23 cellular contexts compared by ENCODE assay signal in genomic region chr20:58001381-58001780, GRCh38.
DNase-seq lines count a peak whose midpoint lies in the region; ATAC-seq, FAIRE-seq and TF ChIP-seq lines count a peak whose summit lies in the region.
"Had no signal": no experiment of that assay in that cellular context is flagged by ENCODE, and none has a peak within 500 bp of the region (broad histone marks: within the 10 kb centered on the region; RNA-seq: fewer than 3 reads in every experiment).

No MANE protein-coding gene starts in this region.

- H3K4me3 ChIP-seq in BE2C (ENCODE audit: low read depth, low read length) (no peak overlapping the region), astrocyte (ENCODE audit: insufficient read depth, low read depth, low read length) (no peak overlapping the region), ovary (no peak overlapping the region)
- H3K4me3 ChIP-seq: HAP-1 had no signal

- H3K27me3 Mint-ChIP-seq in astrocyte (ENCODE audit: low read depth, unreplicated experiment), result peaks cover 22% of the 10 kb centered on the region
- peaks cover 22% of the 10 kb centered on the region for H3K27me3 Mint-ChIP-seq in activated T-helper 17 cell treated with anti-CD3 and anti-CD28 coated beads, Interleukin-2, amount 50 U/mL, for 72 hours

- TF ChIP-seq CTCF in BE2C (IDR thresholded peaks at IDR 0.05; ENCODE audit: low read depth, low read length) (no peak), astrocyte (IDR thresholded peaks at IDR 0.05; ENCODE audit: insufficient read depth, low read depth, low read length) (no peak), ovary (IDR thresholded peaks at IDR 0.05) (no peak)

- no peaks in the 10 kb centered on the region for H3K79me2 ChIP-seq in astrocyte (ENCODE audit: insufficient read depth, low read length)

- peak overlapping the region; percentile 47 for H3K27ac Mint-ChIP-seq in astrocyte (ENCODE audit: unreplicated experiment)
- no peak overlapping the region for H3K27ac Mint-ChIP-seq in activated T-helper 17 cell treated with anti-CD3 and anti-CD28 coated beads, Interleukin-2, amount 50 U/mL, for 72 hours
- H3K27ac Mint-ChIP-seq: CD4-positive, alpha-beta T cell; type B pancreatic cell had no signal

- peaks cover 1% of the 10 kb centered on the region for H3K36me3 Mint-ChIP-seq in astrocyte (ENCODE audit: low read depth, unreplicated experiment)
- no peaks in the 10 kb centered on the region for H3K36me3 Mint-ChIP-seq in activated T-helper 17 cell treated with anti-CD3 and anti-CD28 coated beads, Interleukin-2, amount 50 U/mL, for 72 hours (ENCODE audit: low read depth)
- H3K36me3 Mint-ChIP-seq: type B pancreatic cell had no signal

- no peaks in the 10 kb centered on the region for H4K20me1 ChIP-seq in astrocyte (ENCODE audit: insufficient read depth, low read length)

- H3K36me3 ChIP-seq in BE2C (no peaks in the 10 kb centered on the region), astrocyte (ENCODE audit: insufficient read depth, low read length) (no peaks in the 10 kb centered on the region), ovary (no peaks in the 10 kb centered on the region)
- H3K36me3 ChIP-seq: HAP-1 had no signal

- peak overlapping the region; percentile 16 for H3K27ac ChIP-seq in astrocyte (ENCODE audit: low read depth, low read length)
- H3K27ac ChIP-seq in ovary, result no peak overlapping the region

- TF ChIP-seq EP300 in ovary (IDR thresholded peaks at IDR 0.05), result no peak

- TF ChIP-seq POLR2A in ovary (IDR thresholded peaks at IDR 0.05), result no peak

- H3K4me1 ChIP-seq in BE2C (peaks cover 16% of the 10 kb centered on the region), astrocyte (ENCODE audit: insufficient read depth, low read length) (peaks cover 25% of the 10 kb centered on the region), ovary (ENCODE audit: insufficient read depth) (peaks cover 14% of the 10 kb centered on the region)
- H3K4me1 ChIP-seq: HAP-1 had no signal

- H3K9me3 ChIP-seq in BE2C, result no peaks in the 10 kb centered on the region
- H3K9me3 ChIP-seq in astrocyte (ENCODE audit: insufficient read depth, low read depth, low read length), result no peaks in the 10 kb centered on the region
- H3K9me3 ChIP-seq in ovary, result no peaks in the 10 kb centered on the region
- H3K9me3 ChIP-seq: HAP-1 had no signal

- FAIRE-seq in astrocyte (lab: Jason Lieb, UNC), result no peak
- FAIRE-seq: bronchial epithelial cell, GM19239 had no signal

- peak overlapping the region; percentile 14 for H2AFZ ChIP-seq in astrocyte (ENCODE audit: low read depth, low read length)

- peaks cover 14% of the 10 kb centered on the region for H3K4me1 Mint-ChIP-seq in astrocyte (ENCODE audit: low read depth, unreplicated experiment)
- H3K4me1 Mint-ChIP-seq in activated T-helper 17 cell treated with anti-CD3 and anti-CD28 coated beads, Interleukin-2, amount 50 U/mL, for 72 hours, result no peaks in the 10 kb centered on the region

- intact Hi-C loops in left cardiac atrium (cut with DNase I), result no loop called here
- intact Hi-C loops in ovary (cut with DNase I), result no loop called here

- H3K4me2 ChIP-seq in astrocyte (ENCODE audit: low read length), result peak overlapping the region; percentile 9

- no peak overlapping the region for H3K9ac ChIP-seq in astrocyte (ENCODE audit: low read length)

- DNase-seq in BE2C (peak; percentile 43), astrocyte (ENCODE audit: low read depth) (peak; percentile 68), left cardiac atrium (no peak), ovary (peak; percentile 46 to 82 (median 66)), COLO668 (lab: John Stamatoyannopoulos, UW; ENCODE audit: unreplicated experiment) (no peak), middle frontal gyrus (ENCODE audit: extremely low spot score, low spot score) (no peak), NCI-H1417 treated with DMSO at 0.1 percent for 48 hours (lab: John Stamatoyannopoulos, UW) (no peak)
- DNase-seq: activated CD4-positive, alpha-beta T cell treated with anti-CD3 and anti-CD28 coated beads, Interleukin-2, amount 50 U/mL, for 1 hour; activated naive CD4-positive, alpha-beta T cell treated with anti-CD3 and anti-CD28 coated beads, Interleukin-2, amount 50 U/mL, for 16 hours; CD4-positive, alpha-beta T cell; DMS79 treated with DMSO at 0.1 percent for 48 hours; effector CD4-positive, alpha-beta T cell; Kasumi-1; NCI-H1092 treated with DMSO at 0.1 percent for 48 hours; NCI-H2171; RPMI8226; stimulated activated CD4-positive, alpha-beta T cell treated with anti-CD3 and anti-CD28 coated beads, Interleukin-15, amount 100 ng/mL, for 24 hours; stimulated activated naive CD8-positive, alpha-beta T cell treated with anti-CD3 and anti-CD28 coated beads, Interleukin-15, Interleukin-2, amounts not matched to agents 100 U/mL and 50 U/mL, for 24 hours had no signal

- 17 to 24% (median 22%) methylated on average over 13 of the region's 13 CpGs for WGBS in ovary, 3 donors

- ATAC-seq in left cardiac atrium, result peak; percentile 47 to 78
- no peak for ATAC-seq in activated T-helper 17 cell treated with anti-CD3 and anti-CD28 coated beads, Interleukin-2, amount 50 U/mL, for 72 hours (replicated peaks)
- ATAC-seq: stimulated activated naive CD8-positive, alpha-beta T cell treated with anti-CD3 and anti-CD28 coated beads, Interleukin-15, Interleukin-2, amounts not matched to agents 100 U/mL and 50 U/mL, for 24 hours had no signal

- H3K4me3 Mint-ChIP-seq in astrocyte (ENCODE audit: unreplicated experiment), result no peak overlapping the region
- no peak overlapping the region for H3K4me3 Mint-ChIP-seq in activated T-helper 17 cell treated with anti-CD3 and anti-CD28 coated beads, Interleukin-2, amount 50 U/mL, for 72 hours
- H3K4me3 Mint-ChIP-seq: CD4-positive, alpha-beta T cell; type B pancreatic cell had no signal

- H3K27me3 ChIP-seq in BE2C, result no peaks in the 10 kb centered on the region
- no peaks in the 10 kb centered on the region for H3K27me3 ChIP-seq in astrocyte (ENCODE audit: insufficient read depth, low read length)
- no peaks in the 10 kb centered on the region for H3K27me3 ChIP-seq in ovary

- H3K9me3 Mint-ChIP-seq in astrocyte (ENCODE audit: unreplicated experiment), result peaks cover 9% of the 10 kb centered on the region
- H3K9me3 Mint-ChIP-seq in activated T-helper 17 cell treated with anti-CD3 and anti-CD28 coated beads, Interleukin-2, amount 50 U/mL, for 72 hours, result no peaks in the 10 kb centered on the region
- H3K9me3 Mint-ChIP-seq: CD4-positive, alpha-beta T cell; type B pancreatic cell had no signal

Comparison
In these comparisons a context has a peak if more than half of its experiments do, and no peak if none do; other contexts are left out.
1. DNase-seq: peak in BE2C (single experiment), astrocyte (single experiment) and ovary (5 of 5); none in left cardiac atrium (single experiment), COLO668 (single experiment), middle frontal gyrus (single experiment) and NCI-H1417 treated with DMSO at 0.1 percent for 48 hours (single experiment).